ENCODE assay signal across 8 cellular contexts in genomic region chr16:66695935-66696668, GRCh38. TPM values are rescaled to one million over a fixed set of nuclear protein-coding genes. Genes with fewer than 3 reads are reported as not detected.
DNase-seq lines count a peak whose midpoint lies in the region; ATAC-seq and TF ChIP-seq lines count a peak whose summit lies in the region.

No MANE protein-coding gene starts in this region.

- no peak overlapping the region for H2BK120ac ChIP-seq in mesendoderm (ENCODE audit: low read depth, low read length)

- no TSS peak for BruUV-seq in A673 (replicated peaks; lab: Mats Ljungman, UMichigan)

- peaks cover 1% of the 10 kb centered on the region for H3K79me2 ChIP-seq in mesendoderm (ENCODE audit: control insufficient read depth, insufficient read depth, low read length)

- H3K4me3 ChIP-seq in A673 (ENCODE audit: low read depth, low read length, poor library complexity, severe bottlenecking), result peak overlapping the region; percentile 81
- peak overlapping the region; percentile 77 for H3K4me3 ChIP-seq in SJSA1
- peak overlapping the region; percentile 59 for H3K4me3 ChIP-seq in mesendoderm (ENCODE audit: low read length)
- H3K4me3 ChIP-seq in transverse colon, result peak overlapping the region; percentile 52 to 86 (median 76)

- H3K36me3 ChIP-seq in A673 (ENCODE audit: insufficient read depth, low read length, poor library complexity, severe bottlenecking) (no peaks in the 10 kb centered on the region), SJSA1 (no peaks in the 10 kb centered on the region), mesendoderm (ENCODE audit: control insufficient read depth, insufficient read depth, low read length) (no peaks in the 10 kb centered on the region), transverse colon (no peaks in the 10 kb centered on the region)

- H3K9me3 Mint-ChIP-seq in dendritic cell treated with granulocyte-macrophage colony-stimulating factor and Interleukin-4, amounts not matched to agents 40 ng/mL and 50 ng/mL, for 4 days, result no peaks in the 10 kb centered on the region

- in situ Hi-C loops in transverse colon (cut with MboI; ENCODE audit: low pct_ligation_motif_present in 1 of 4, low pct_unique_long_range_greater_than_20kb in 1 of 4, low sequenced_read_pairs in 3 of 4), result no loop called here

- no peak overlapping the region for H2AK5ac ChIP-seq in mesendoderm (ENCODE audit: low read length)

- H3K4me1 Mint-ChIP-seq in dendritic cell treated with granulocyte-macrophage colony-stimulating factor and Interleukin-4, amounts not matched to agents 40 ng/mL and 50 ng/mL, for 4 days (ENCODE audit: low read depth), result peaks cover 35% of the 10 kb centered on the region

- H3K9ac ChIP-seq in mesendoderm (ENCODE audit: low read length), result peak overlapping the region; percentile 82

- DNase-seq in A673 (ENCODE audit: low spot score) (peak; percentile 23), SJSA1 (ENCODE audit: low read depth in 1 of 2, low spot score in 2 of 2) (peak in 1 of 2 experiments; percentile 30), mesendoderm (peak; percentile 48), transverse colon (peak; percentile 77), NCI-H226 (no peak)

- H3K27ac Mint-ChIP-seq in dendritic cell treated with granulocyte-macrophage colony-stimulating factor and Interleukin-4, amounts not matched to agents 40 ng/mL and 50 ng/mL, for 4 days, result peak overlapping the region; percentile 67

- TF ChIP-seq POLR2A in transverse colon (IDR thresholded peaks at IDR 0.05), result peak; percentile 69

- peak overlapping the region; percentile 82 for H3K4me3 Mint-ChIP-seq in dendritic cell treated with granulocyte-macrophage colony-stimulating factor and Interleukin-4, amounts not matched to agents 40 ng/mL and 50 ng/mL, for 4 days

- peaks cover 5% of the 10 kb centered on the region for H3K79me1 ChIP-seq in mesendoderm (ENCODE audit: low read length)

- H2BK5ac ChIP-seq in mesendoderm (ENCODE audit: low read length), result no peak overlapping the region

- H4K8ac ChIP-seq in mesendoderm (ENCODE audit: low read depth, low read length), result no peak overlapping the region

- H4K5ac ChIP-seq in mesendoderm (ENCODE audit: low read length), result no peak overlapping the region

- no peak overlapping the region for H3K23ac ChIP-seq in mesendoderm (ENCODE audit: low read length)

- peak overlapping the region; percentile 93 for H3K4me2 ChIP-seq in mesendoderm (ENCODE audit: low read length)

- peak overlapping the region; percentile 92 for H3K56ac ChIP-seq in mesendoderm (ENCODE audit: low read length)

- H3K27ac ChIP-seq in A673 (ENCODE audit: low read depth, low read length, poor library complexity, severe bottlenecking) (peak overlapping the region; percentile 71), SJSA1 (no peak overlapping the region), mesendoderm (ENCODE audit: low read depth, low read length) (no peak overlapping the region), transverse colon (peak overlapping the region; percentile 84 to 92 (median 87))

- peaks cover 4% of the 10 kb centered on the region for H3K27me3 Mint-ChIP-seq in dendritic cell treated with granulocyte-macrophage colony-stimulating factor and Interleukin-4, amounts not matched to agents 40 ng/mL and 50 ng/mL, for 4 days

- intact Hi-C loops in A673 (cut with micrococcal nuclease; ENCODE audit: unreplicated experiment) (no loop called here), transverse colon (cut with DNase I; ENCODE audit: low total_unique reads) (no loop called here)
- intact Hi-C loops in dendritic cell treated with granulocyte-macrophage colony-stimulating factor and Interleukin-4, amounts not matched to agents 40 ng/mL and 50 ng/mL, for 4 days (cut with micrococcal nuclease), result loop anchor here (5.0 kb wide), 2 partner anchors 34 to 89 kb away; no protein-coding TSS in a partner anchor

- H3K9me3 ChIP-seq in A673 (ENCODE audit: low read depth, low read length, poor library complexity, severe bottlenecking) (no peaks in the 10 kb centered on the region), SJSA1 (replicated peaks) (peaks cover 5% of the 10 kb centered on the region; the same call in 1 of the 2 replicates), transverse colon (no peaks in the 10 kb centered on the region)

- no peak overlapping the region for H2BK15ac ChIP-seq in mesendoderm (replicated peaks; ENCODE audit: low read depth)

- H3K4me1 ChIP-seq in A673 (ENCODE audit: insufficient read depth, low read length, poor library complexity, severe bottlenecking) (peaks cover 13% of the 10 kb centered on the region), SJSA1 (replicated peaks) (peaks cover 14% of the 10 kb centered on the region), mesendoderm (ENCODE audit: control insufficient read depth, low read depth, low read length) (no peaks in the 10 kb centered on the region), transverse colon (peaks cover 4 to 43% (median 27%) of the 10 kb centered on the region in 4 donors)

- H3K27me3 ChIP-seq in A673 (replicated peaks; ENCODE audit: insufficient read depth, low read depth, low read length, poor library complexity) (no peaks in the 10 kb centered on the region), SJSA1 (replicated peaks) (no peaks in the 10 kb centered on the region), mesendoderm (ENCODE audit: insufficient read depth, low read length, poor library complexity) (no peaks in the 10 kb centered on the region), transverse colon (no peaks in the 10 kb centered on the region)

- POLR2A ChIA-PET in A673 (lab: Charles Lee; ENCODE audit: low non-redundant PET), result interaction anchor here (0.7 kb wide), 1 partner anchor 9 kb away, joined by 3 read pairs; no protein-coding TSS in a partner anchor

- TF ChIP-seq CTCF in A673 (conservative IDR thresholded peaks at IDR 0.05; ENCODE audit: low read depth, low read length), result no peak
- peak in 1 of 5 experiments; percentile 3 for TF ChIP-seq CTCF in transverse colon (IDR thresholded peaks at IDR 0.05)

- no peaks in the 10 kb centered on the region for H3K36me3 Mint-ChIP-seq in dendritic cell treated with granulocyte-macrophage colony-stimulating factor and Interleukin-4, amounts not matched to agents 40 ng/mL and 50 ng/mL, for 4 days (ENCODE audit: low read depth)

- peak overlapping the region; percentile 94 for H3K18ac ChIP-seq in mesendoderm (ENCODE audit: low read length)

- CTCF ChIA-PET in A673 (lab: Charles Lee), result interaction anchor here (1.4 kb wide), 1 partner anchor 45 kb away, joined by 3 read pairs; no protein-coding TSS in a partner anchor

- no CpG with 5 or more reads among the region's 91 CpGs for WGBS in mesendoderm (ENCODE audit: extremely low coverage, insufficient coverage, low lambda C conversion rate)
- 3% methylated on average over 65 of the region's 91 CpGs; no CpG with 5 or more reads in 1 of the 2 donors for WGBS in transverse colon (ENCODE audit: low coverage in 1 of 2), 2 donors

- no peak for TF ChIP-seq EP300 in transverse colon (IDR thresholded peaks at IDR 0.05; ENCODE audit: low read depth)

- ATAC-seq in GM18870 (IDR thresholded peaks at IDR 0.05; ENCODE audit: unreplicated experiment), result peak; percentile 37
- ATAC-seq in HG03135 (IDR thresholded peaks at IDR 0.05; ENCODE audit: unreplicated experiment), result peak; percentile 41

- peak overlapping the region; percentile 98 for H3K4ac ChIP-seq in mesendoderm (ENCODE audit: low read depth, low read length)

RNA-seq across cellular contexts. Expression of gene CMTM4, which starts 0.4 kb away (rescaled TPM):
- 30.3 and 37.7 TPM in 2 replicates for total RNA-seq in A673 (2021)
- total RNA-seq in SJSA1 (2014; rRNA removed; shearing (Covaris generic)), result 8.9 and 14.6 TPM in 2 replicates
- 16.1 TPM for polyA plus RNA-seq in mesendoderm (2013, experiment 1 of 2)
- polyA plus RNA-seq in mesendoderm (2013, experiment 2 of 2), result 16.3 TPM
- 100 to 1,000 TPM in 3 of 4 donors, 10 to 100 TPM in 1; 77.0 to 167 (median 163) TPM for total RNA-seq in transverse colon

RNA-seq across cellular contexts. Expression of gene DYNC1LI2, which starts 55.3 kb away (rescaled TPM):
- total RNA-seq in A673 (2021) (149 and 164 TPM in 2 replicates), transverse colon (100 to 1,000 TPM; 199 to 393 (median 284) TPM)
- total RNA-seq in SJSA1 (2014; rRNA removed; shearing (Covaris generic)), result 89.0 and 101 TPM in 2 replicates
- 150 TPM for polyA plus RNA-seq in mesendoderm (2013, experiment 1 of 2)
- 159 TPM for polyA plus RNA-seq in mesendoderm (2013, experiment 2 of 2)

Comparison
In these comparisons a context has a peak if more than half of its experiments do, and no peak if none do; other contexts are left out.
1. H3K27ac ChIP-seq: peak in A673 (single experiment) and transverse colon (4 of 4); none in SJSA1 (single experiment) and mesendoderm (single experiment).
2. Peak in every context shown above with its lines, with median percentiles within 50 percentile points of each other: H3K4me3 ChIP-seq.